In genomic region chr5:177497011-177497296, GRCh38 we compare ENCODE assay signal across 8 cellular contexts. TPM values are rescaled to one million over a fixed set of nuclear protein-coding genes. Genes with fewer than 3 reads are reported as not detected.
A peak's percentile ranks its signal among the peaks of the same experiment; 100 is the strongest.
DNase-seq lines count a peak whose midpoint lies in the region; ATAC-seq and TF ChIP-seq lines count a peak whose summit lies in the region.

No MANE protein-coding gene starts in this region.

- DNase-seq in AG04449 (ENCODE audit: low read depth, low spot score): no peak
- DNase-seq in colonic mucosa: no peak
- DNase-seq in natural killer cell: no peak
- DNase-seq in HK-2 (ENCODE audit: unreplicated experiment): no peak
- no peak for DNase-seq in dedifferentiated amniotic fluid mesenchymal stem cell (ENCODE audit: extremely low spot score)
- DNase-seq in activated naive CD4-positive, alpha-beta T cell (lab: John Stamatoyannopoulos, UW): no peak

- no peaks in the 10 kb centered on the region for H3K36me3 ChIP-seq in colonic mucosa

- no peaks in the 10 kb centered on the region for H3K36me3 Mint-ChIP-seq in natural killer cell

- H3K4me3 ChIP-seq in AG04449 (ENCODE audit: low read depth, low read length) (peak overlapping the region; percentile 93), colonic mucosa (peak overlapping the region; percentile 51)

- peak overlapping the region; percentile 70 for H3K27ac ChIP-seq in colonic mucosa

- TF ChIP-seq EP300 in Ishikawa (IDR thresholded peaks at IDR 0.05; ENCODE audit: borderline replicate concordance): no peak

- ATAC-seq in natural killer cell (no peak), HG02870 (IDR thresholded peaks at IDR 0.05; ENCODE audit: unreplicated experiment) (no peak)

- H3K27ac Mint-ChIP-seq in natural killer cell: peak overlapping the region in 1 of 2 donors; percentile 47

- no peak for TF ChIP-seq RAD21 in Ishikawa (IDR thresholded peaks at IDR 0.05; ENCODE audit: low read depth)

- POLR2A ChIA-PET in AG04449 (lab: Yijun Ruan, JAX): interaction anchor here (0.5 to 15.7 kb wide), 27 partner anchors 8 to 187 kb away, joined by 3 to 401 read pairs (median 5); partner anchors contain the start of genes DBN1, DDX41 and GRK6

- intact Hi-C loops in colonic mucosa (cut with DNase I): loop anchor here (5.0 kb wide), 1 partner anchor 90 kb away; the partner anchor contains the start of gene F12
- intact Hi-C loops in natural killer cell (cut with micrococcal nuclease): loop anchor here (1.0 to 10.0 kb wide), 2 partner anchors 41 to 382 kb away; no protein-coding TSS in a partner anchor

- no peaks in the 10 kb centered on the region for H3K27me3 ChIP-seq in colonic mucosa

- TF ChIP-seq CTCF in AG04449 (IDR thresholded peaks at IDR 0.05; ENCODE audit: insufficient read depth, low read length, missing control alignments): no peak
- TF ChIP-seq CTCF in colonic mucosa (IDR thresholded peaks at IDR 0.05): no peak
- no peak for TF ChIP-seq CTCF in natural killer cell (IDR thresholded peaks at IDR 0.05)

- H3K4me1 Mint-ChIP-seq in natural killer cell: peaks cover 18 to 55% of the 10 kb centered on the region in 2 donors

- peaks cover 10% of the 10 kb centered on the region for H3K4me1 ChIP-seq in colonic mucosa

- no peaks in the 10 kb centered on the region for H3K9me3 Mint-ChIP-seq in natural killer cell

- CTCF ChIA-PET in AG04449 (lab: Yijun Ruan, JAX): interaction anchor here (0.6 to 16.4 kb wide), 10 partner anchors 12 to 188 kb away, joined by 3 to 261 read pairs (median 7); partner anchors contain the start of genes DBN1 and DDX41

- H3K4me3 Mint-ChIP-seq in natural killer cell: peak overlapping the region; percentile 21

- peak overlapping the region; percentile 34 to 70 for H3K9ac ChIP-seq in colonic mucosa (ENCODE audit: low read depth in 2 of 2, low read length in 2 of 2)

- no peaks in the 10 kb centered on the region for H3K9me3 ChIP-seq in colonic mucosa

- H3K27me3 Mint-ChIP-seq in natural killer cell (ENCODE audit: low read depth in 2 of 2): peaks cover 10 to 14% of the 10 kb centered on the region in 2 donors

TF ChIP-seq in Ishikawa, 13 proteins besides CTCF, POLR2A, EP300 and RAD21:
- TF ChIP-seq NFIC (IDR thresholded peaks at IDR 0.05) (no peak), ZBTB7A (IDR thresholded peaks at IDR 0.05; ENCODE audit: low read depth) (peak; percentile 20; the same call in 1 of the 2 replicates), TAF1 (IDR thresholded peaks at IDR 0.05; ENCODE audit: low read depth) (no peak), USF1 (IDR thresholded peaks at IDR 0.05) (no peak), TCF12 (IDR thresholded peaks at IDR 0.05; ENCODE audit: low read depth) (no peak)
TF ChIP-seq in Ishikawa: peak in this region for 1.

RNA-seq across cellular contexts. Expression of gene PDLIM7, which starts 0.5 kb away (rescaled TPM):
- total RNA-seq in colonic mucosa: 10 to 100 TPM; 19.7 to 44.9 TPM
- 10 to 100 TPM in 2 of 3 donors, 1 to 10 TPM in 1; 9.7 to 58.7 (median 14.7) TPM for total RNA-seq in natural killer cell

RNA-seq across cellular contexts. Expression of gene DOK3, which starts 12.7 kb away (rescaled TPM):
- total RNA-seq in colonic mucosa (1 to 10 TPM; 4.1 to 8.9 TPM), natural killer cell (10 to 100 TPM in 1 of 3 donors, 1 to 10 TPM in 2; 3.5 to 19.8 (median 9.1) TPM)

RNA-seq across cellular contexts. Expression of gene DDX41, which starts 19.8 kb away (rescaled TPM):
- total RNA-seq in colonic mucosa (100 to 1,000 TPM in 1 of 2 donors, 10 to 100 TPM in 1; 84.3 to 134 TPM), natural killer cell (100 to 1,000 TPM in 1 of 3 donors, 10 to 100 TPM in 2; 66.6 to 106 (median 78.3) TPM)

RNA-seq across cellular contexts. Expression of gene DBN1, which starts 23.5 kb away (rescaled TPM):
- total RNA-seq in colonic mucosa (10 to 100 TPM in 1 of 2 donors, 1 to 10 TPM in 1; 9.3 to 18.8 TPM), natural killer cell (10 to 100 TPM; 13.7 to 25.2 (median 15.0) TPM)

RNA-seq across cellular contexts. Expression of gene PRR7, which starts 50.3 kb away (rescaled TPM):
- total RNA-seq in colonic mucosa (1 to 10 TPM; 3.9 to 5.0 TPM), natural killer cell (10 to 100 TPM; 21.6 to 27.9 (median 23.3) TPM)
